Comparison of ENCODE assay signal across 8 cellular contexts in the genomic region with DNA sequence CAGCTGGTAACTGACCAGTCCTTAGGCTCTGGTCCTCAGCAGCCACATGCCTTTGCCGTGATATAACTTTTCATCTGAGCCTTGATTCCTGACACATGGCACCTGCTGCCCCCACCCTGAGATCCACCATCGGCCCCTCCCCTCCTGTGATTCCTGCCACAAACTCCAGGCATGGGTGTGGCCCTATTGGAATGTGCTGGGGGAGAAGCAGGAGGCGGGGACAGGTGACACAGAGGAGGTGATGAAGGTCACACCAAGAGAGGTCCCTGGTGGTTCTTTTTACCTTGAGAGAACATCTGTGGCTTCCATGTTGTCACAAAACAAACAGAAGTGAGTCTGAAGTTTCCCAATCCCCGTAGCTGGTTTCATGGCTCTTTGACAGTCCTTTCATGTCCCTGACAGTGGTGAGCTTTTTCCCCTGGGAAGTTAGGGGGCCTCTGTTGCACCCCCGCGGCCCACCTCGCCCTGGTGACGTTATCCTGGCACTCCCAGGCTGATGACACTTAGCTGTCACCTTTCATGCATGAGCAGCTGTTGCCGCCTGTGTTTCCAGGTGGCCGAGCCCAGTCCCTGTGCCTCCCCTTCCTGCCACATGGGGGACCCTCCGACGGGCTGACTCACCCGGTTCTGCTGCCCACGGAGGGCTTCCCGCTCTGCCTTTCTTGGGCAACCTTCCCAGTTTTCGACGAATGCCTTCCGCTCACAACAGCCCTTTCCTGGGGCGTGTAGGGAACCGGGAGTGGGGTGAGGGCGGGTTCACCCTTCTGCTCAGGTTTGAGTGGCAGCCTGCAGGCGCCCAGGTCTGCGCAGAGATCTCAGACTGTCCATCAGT.
DNase-seq lines count a peak whose midpoint lies in the region; ATAC-seq and TF ChIP-seq lines count a peak whose summit lies in the region.

No MANE protein-coding gene starts in this region.

- H3K27me3 Mint-ChIP-seq in CD8-positive, alpha-beta memory T cell, result peaks cover 23 to 28% of the 10 kb centered on the region in 2 donors

- peaks cover 0 to 1% (median 0%) of the 10 kb centered on the region in 3 donors for H3K36me3 Mint-ChIP-seq in CD8-positive, alpha-beta memory T cell

- H3K27ac ChIP-seq in A673 (ENCODE audit: low read depth, low read length, poor library complexity, severe bottlenecking), result no peak overlapping the region
- H3K27ac ChIP-seq in SK-N-SH (ENCODE audit: low read depth in 2 of 2, low read length in 1 of 2), result no peak overlapping the region
- no peak overlapping the region for H3K27ac ChIP-seq in hepatocyte
- H3K27ac ChIP-seq in gastrocnemius medialis, result no peak overlapping the region
- no peak overlapping the region for H3K27ac ChIP-seq in CD8-positive, alpha-beta memory T cell (ENCODE audit: low read depth, low read length)

- no peak overlapping the region for H3K4me3 Mint-ChIP-seq in CD8-positive, alpha-beta memory T cell

- H3K4me1 Mint-ChIP-seq in CD8-positive, alpha-beta memory T cell, result no peaks in the 10 kb centered on the region

- no peak overlapping the region for H3K27ac Mint-ChIP-seq in CD8-positive, alpha-beta memory T cell

- no peak for TF ChIP-seq EP300 in SK-N-SH (IDR thresholded peaks at IDR 0.05; ENCODE audit: borderline replicate concordance in 1 of 2, low read depth in 1 of 2, low read length in 1 of 2)

- H3K9me2 ChIP-seq in SK-N-SH, result no peaks in the 10 kb centered on the region
- no peaks in the 10 kb centered on the region for H3K9me2 ChIP-seq in hepatocyte (replicated peaks; ENCODE audit: insufficient read depth)

- intact Hi-C loops in A673 (cut with micrococcal nuclease; ENCODE audit: unreplicated experiment) (no loop called here), gastrocnemius medialis (cut with DNase I; ENCODE audit: low total_unique reads) (no loop called here)

- no peak for TF ChIP-seq RAD21 in SK-N-SH (IDR thresholded peaks at IDR 0.05; ENCODE audit: low read length)

- H3K36me3 ChIP-seq in A673 (ENCODE audit: insufficient read depth, low read length, poor library complexity, severe bottlenecking) (no peaks in the 10 kb centered on the region), SK-N-SH (replicated peaks in 1 of 2; ENCODE audit: control insufficient read depth in 1 of 2, insufficient read depth in 2 of 2, low read length in 1 of 2) (no peaks in the 10 kb centered on the region), hepatocyte (replicated peaks; ENCODE audit: insufficient read depth, low read depth) (no peaks in the 10 kb centered on the region), gastrocnemius medialis (no peaks in the 10 kb centered on the region)
- no peaks in the 10 kb centered on the region for H3K36me3 ChIP-seq in CD8-positive, alpha-beta memory T cell (ENCODE audit: insufficient read depth, low read length)

- DNase-seq in A673 (ENCODE audit: low spot score) (peak; percentile 85), SK-N-SH (peak; percentile 75), hepatocyte (ENCODE audit: low spot score) (peak; percentile 78), gastrocnemius medialis (no peak)
- no peak for DNase-seq in stimulated activated naive CD4-positive, alpha-beta T cell treated with Interleukin-2 at 50 U/mL for 16 hours (lab: John Stamatoyannopoulos, UW)
- no peak for DNase-seq in CD8-positive, alpha-beta memory T cell

- H3K9me3 ChIP-seq in A673 (ENCODE audit: low read depth, low read length, poor library complexity, severe bottlenecking) (peaks cover 25% of the 10 kb centered on the region), SK-N-SH (peaks cover 10% of the 10 kb centered on the region; the same call in 1 of the 2 replicates), hepatocyte (ENCODE audit: low read depth) (peaks cover 8% of the 10 kb centered on the region), gastrocnemius medialis (peaks cover 0 to 4% (median 0%) of the 10 kb centered on the region in 3 donors)
- no peaks in the 10 kb centered on the region for H3K9me3 ChIP-seq in CD8-positive, alpha-beta memory T cell (ENCODE audit: low read length)

- H3K27me3 ChIP-seq in A673 (replicated peaks; ENCODE audit: insufficient read depth, low read depth, low read length, poor library complexity) (no peaks in the 10 kb centered on the region), SK-N-SH (ENCODE audit: insufficient read depth) (no peaks in the 10 kb centered on the region; the same call in 1 of the 2 replicates), hepatocyte (no peaks in the 10 kb centered on the region), gastrocnemius medialis (peaks cover 14 to 22% (median 21%) of the 10 kb centered on the region in 3 donors)
- H3K27me3 ChIP-seq in CD8-positive, alpha-beta memory T cell (ENCODE audit: insufficient read depth, low read length, poor library complexity, severe bottlenecking), result no peaks in the 10 kb centered on the region

- H3K4me2 ChIP-seq in SK-N-SH (no peak overlapping the region), hepatocyte (peak overlapping the region; percentile 31)

- in situ Hi-C loops in gastrocnemius medialis (cut with MboI; ENCODE audit: low sequenced_read_pairs in 4 of 4), result no loop called here

- ATAC-seq in HG02884 (IDR thresholded peaks at IDR 0.05; ENCODE audit: unreplicated experiment), result peak; percentile 52
- no peak for ATAC-seq in gastrocnemius medialis
- no peak for ATAC-seq in GM18870 (IDR thresholded peaks at IDR 0.05; ENCODE audit: unreplicated experiment)

- H3K4me3 ChIP-seq in A673 (ENCODE audit: low read depth, low read length, poor library complexity, severe bottlenecking), result no peak overlapping the region
- peak overlapping the region in 1 of 2 experiments; percentile 6; a peak in 1 of 4 replicates for H3K4me3 ChIP-seq in SK-N-SH (ENCODE audit: low read depth in 2 of 2, low read length in 1 of 2)
- no peak overlapping the region for H3K4me3 ChIP-seq in hepatocyte
- H3K4me3 ChIP-seq in gastrocnemius medialis, result no peak overlapping the region
- H3K4me3 ChIP-seq in CD8-positive, alpha-beta memory T cell (ENCODE audit: low read length), result no peak overlapping the region

- CTCF ChIA-PET in A673 (lab: Charles Lee) (interaction anchor here (0.5 to 0.9 kb wide), 2 partner anchors 353 to 406 kb away, joined by 3 to 4 read pairs; no protein-coding TSS in a partner anchor), SK-N-SH (lab: Yijun Ruan, JAX) (interaction anchor here (0.7 to 3.4 kb wide), 11 partner anchors 9 to 410 kb away, joined by 3 to 29 read pairs (median 4); no protein-coding TSS in a partner anchor)
- CTCF ChIA-PET in CD8-positive, alpha-beta memory T cell (lab: Charles Lee), result interaction anchor here (1.1 kb wide), 2 partner anchors 11 to 13 kb away, joined by 3 to 4 read pairs; no protein-coding TSS in a partner anchor

- H2AFZ ChIP-seq in SK-N-SH (ENCODE audit: low read depth) (no peak overlapping the region), hepatocyte (no peak overlapping the region)

- 24% methylated on average over 22 of the region's 23 CpGs for WGBS in SK-N-SH (ENCODE audit: low lambda C conversion rate)
- 27% methylated on average over 23 of the region's 23 CpGs for WGBS in hepatocyte (ENCODE audit: low lambda C conversion rate, missing lambda C conversion rate)

- H3F3A ChIP-seq in SK-N-SH (replicated peaks; ENCODE audit: insufficient read depth), result no peaks in the 10 kb centered on the region

- no TSS peak for BruUV-seq in A673 (replicated peaks; lab: Mats Ljungman, UMichigan)

- H4K20me1 ChIP-seq in SK-N-SH (ENCODE audit: insufficient read depth) (no peaks in the 10 kb centered on the region), hepatocyte (ENCODE audit: insufficient read depth, poor library complexity, severe bottlenecking) (no peaks in the 10 kb centered on the region)

- no peak overlapping the region for H3K9ac ChIP-seq in SK-N-SH

- no peaks in the 10 kb centered on the region for H3K79me2 ChIP-seq in SK-N-SH (ENCODE audit: insufficient read depth)
- no peaks in the 10 kb centered on the region for H3K79me2 ChIP-seq in hepatocyte

- H3K9me3 Mint-ChIP-seq in CD8-positive, alpha-beta memory T cell, result peaks cover 3 to 33% (median 24%) of the 10 kb centered on the region in 5 donors

- TF ChIP-seq CTCF in A673 (conservative IDR thresholded peaks at IDR 0.05; ENCODE audit: low read depth, low read length) (peak; percentile 64), SK-N-SH (IDR thresholded peaks at IDR 0.05) (no peak), hepatocyte (IDR thresholded peaks at IDR 0.05; ENCODE audit: poor library complexity) (peak; percentile 35), gastrocnemius medialis (IDR thresholded peaks at IDR 0.05 in 4 of 5, conservative IDR thresholded peaks at IDR 0.05 in 1 of 5) (peak in 1 of 5 experiments; percentile 30)

- H3K4me1 ChIP-seq in A673 (ENCODE audit: insufficient read depth, low read length, poor library complexity, severe bottlenecking) (peaks cover 11% of the 10 kb centered on the region), SK-N-SH (ENCODE audit: control insufficient read depth in 1 of 2, insufficient read depth in 2 of 2, low read depth in 1 of 2, low read length in 1 of 2) (peaks cover 0 to 12% of the 10 kb centered on the region in 2 experiments; a peak in 1 of 4 replicates), hepatocyte (ENCODE audit: insufficient read depth) (no peaks in the 10 kb centered on the region), gastrocnemius medialis (no peaks in the 10 kb centered on the region)
- H3K4me1 ChIP-seq in CD8-positive, alpha-beta memory T cell (ENCODE audit: insufficient read depth, low read length), result no peaks in the 10 kb centered on the region

- no peak for TF ChIP-seq POLR2A in gastrocnemius medialis (IDR thresholded peaks at IDR 0.05)

- POLR2A ChIA-PET in A673 (lab: Charles Lee; ENCODE audit: low non-redundant PET), result no interaction called here
- POLR2A ChIA-PET in SK-N-SH (lab: Yijun Ruan, JAX), result no interaction called here
- POLR2A ChIA-PET in CD8-positive, alpha-beta memory T cell (lab: Charles Lee), result no interaction called here

TF ChIP-seq in SK-N-SH, 30 proteins besides CTCF, POLR2A, EP300 and RAD21:
- TF ChIP-seq POLR2AphosphoS5 (IDR thresholded peaks at IDR 0.05; ENCODE audit: low read depth, low read length) (no peak), SMC3 (IDR thresholded peaks at IDR 0.05; ENCODE audit: low read depth, low read length) (peak; percentile 26; the same call in 1 of the 2 replicates)

Comparison
In these comparisons a context has a peak if more than half of its experiments do, and no peak if none do; other contexts are left out.
1. DNase-seq: peak in A673 (single experiment), SK-N-SH (single experiment) and hepatocyte (single experiment); none in gastrocnemius medialis (0 of 2), stimulated activated naive CD4-positive, alpha-beta T cell treated with Interleukin-2 at 50 U/mL for 16 hours (single experiment) and CD8-positive, alpha-beta memory T cell (0 of 5).